In the genomic region with DNA sequence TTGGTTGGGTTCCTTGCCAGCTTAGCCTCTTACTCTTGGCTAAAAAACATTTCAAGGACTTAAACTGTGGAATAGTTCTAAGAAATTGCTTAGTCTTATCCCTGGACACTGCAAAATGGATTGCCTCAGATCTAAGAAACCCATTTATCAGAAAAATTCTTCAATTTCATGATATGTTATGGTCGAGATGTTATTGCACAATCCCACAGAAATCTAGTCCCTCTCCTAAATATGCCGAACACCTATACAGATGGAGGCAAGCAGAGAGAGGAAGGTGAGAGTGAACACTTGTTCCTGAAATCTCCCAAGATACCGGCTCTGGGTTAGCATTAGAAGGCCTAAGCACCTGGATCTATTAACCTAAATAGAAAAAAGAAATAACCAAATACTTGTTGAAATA, we compare ENCODE assay signal across 15 cellular contexts.
DNase-seq lines count a peak whose midpoint lies in the region; ATAC-seq, FAIRE-seq and TF ChIP-seq lines count a peak whose summit lies in the region.
"Had no signal": no experiment of that assay in that cellular context is flagged by ENCODE, and none has a peak within 500 bp of the region (broad histone marks: within the 10 kb centered on the region; RNA-seq: fewer than 3 reads in every experiment).

No MANE protein-coding gene starts in this region.

- H3K79me2 ChIP-seq in parathyroid adenoma, result no peaks in the 10 kb centered on the region

- peak; percentile 72 for FAIRE-seq in A549 (lab: Jason Lieb, UNC)
- FAIRE-seq: A204.1 had no signal

- H3K4me1 ChIP-seq in A549 (peaks cover 64% of the 10 kb centered on the region), RWPE2 (ENCODE audit: insufficient read depth, poor library complexity, severe bottlenecking) (peaks cover 39% of the 10 kb centered on the region), parathyroid adenoma (peaks cover 60% of the 10 kb centered on the region), mucosa of descending colon (ENCODE audit: low read depth) (peaks cover 5% of the 10 kb centered on the region)

- H3K36me3 ChIP-seq in RWPE2 (ENCODE audit: low read depth), result no peaks in the 10 kb centered on the region
- no peaks in the 10 kb centered on the region for H3K36me3 ChIP-seq in parathyroid adenoma (ENCODE audit: control insufficient read depth, insufficient read depth, low read length)
- no peaks in the 10 kb centered on the region for H3K36me3 ChIP-seq in mucosa of descending colon (ENCODE audit: low read depth)

- no peak overlapping the region for H3K4me3 ChIP-seq in A549
- no peak overlapping the region for H3K4me3 ChIP-seq in RWPE2 (ENCODE audit: severe bottlenecking)
- no peak overlapping the region for H3K4me3 ChIP-seq in dorsolateral prefrontal cortex
- H3K4me3 ChIP-seq in parathyroid adenoma (ENCODE audit: low read depth, low read length), result peak overlapping the region; percentile 28
- no peak overlapping the region for H3K4me3 ChIP-seq in mucosa of descending colon

- H3K9me3 ChIP-seq in A549, result no peaks in the 10 kb centered on the region
- no peaks in the 10 kb centered on the region for H3K9me3 ChIP-seq in RWPE2 (ENCODE audit: severe bottlenecking)
- no peaks in the 10 kb centered on the region for H3K9me3 ChIP-seq in parathyroid adenoma (ENCODE audit: control insufficient read depth, low read length)
- no peaks in the 10 kb centered on the region for H3K9me3 ChIP-seq in mucosa of descending colon

- ATAC-seq in A549 (no peak), RWPE2 (ENCODE audit: low read depth) (no peak), mucosa of descending colon (no peak), left colon (no peak)
- ATAC-seq: activated naive CD8-positive, alpha-beta T cell treated with anti-CD3 and anti-CD28 coated beads, Interleukin-2, amount 50 U/mL, for 24 hours; activated T-helper 17 cell treated with anti-CD3 and anti-CD28 coated beads, Interleukin-2, amount 50 U/mL, for 72 hours; left lobe of liver; stimulated activated effector memory CD8-positive, alpha-beta T cell treated with anti-CD3 and anti-CD28 coated beads, Interleukin-12 subunit alpha, Interleukin-12 subunit beta, amount 100 ng/mL, for 72 hours had no signal

- intact Hi-C loops in dorsolateral prefrontal cortex (cut with DNase I), result no loop called here
- intact Hi-C loops in mucosa of descending colon (cut with DNase I, micrococcal nuclease), result no loop called here
- intact Hi-C loops in left colon (cut with DNase I, micrococcal nuclease), result no loop called here

- no peak for TF ChIP-seq RAD21 in A549 (conservative IDR thresholded peaks at IDR 0.05 in 1 of 2, IDR thresholded peaks at IDR 0.05 in 1 of 2)

- H3K4me2 ChIP-seq in A549, result peak overlapping the region; percentile 75
- peak overlapping the region; percentile 19 for H3K4me2 ChIP-seq in parathyroid adenoma (ENCODE audit: low read length)

- DNase-seq in A549 (ENCODE audit: low read depth in 1 of 2, low spot score in 1 of 2), result no peak
- no peak for DNase-seq in RWPE2 (ENCODE audit: low spot score)
- no peak for DNase-seq in dorsolateral prefrontal cortex
- DNase-seq in dedifferentiated amniotic fluid mesenchymal stem cell (ENCODE audit: extremely low spot score), result no peak
- DNase-seq in AG08395 (ENCODE audit: low spot score), result no peak
- no peak for DNase-seq in mucosa of descending colon
- DNase-seq in left colon, result no peak
- DNase-seq: activated naive CD8-positive, alpha-beta T cell treated with anti-CD3 and anti-CD28 coated beads, Interleukin-2, amount 50 U/mL, for 24 hours; CD4-positive, alpha-beta T cell; posterior cingulate gyrus had no signal

- H2AFZ ChIP-seq in parathyroid adenoma, result peak overlapping the region; percentile 43

- TF ChIP-seq EP300 in A549 (IDR thresholded peaks at IDR 0.05), result no peak

- no peak for TF ChIP-seq POLR2A in A549 (IDR thresholded peaks at IDR 0.05; ENCODE audit: low read length)

- 67% methylated on average over 3 of the region's 3 CpGs for WGBS in A549 (ENCODE audit: missing lambda C conversion rate)

- no peak overlapping the region for H3K9ac ChIP-seq in parathyroid adenoma

- peak overlapping the region; percentile 61 to 82 for H3K27ac ChIP-seq in A549
- peak overlapping the region; percentile 71 for H3K27ac ChIP-seq in RWPE2 (ENCODE audit: poor library complexity, severe bottlenecking)
- peak overlapping the region in 36 of 59 donors; percentile 1 to 79 (median 38) for H3K27ac ChIP-seq in dorsolateral prefrontal cortex
- peak overlapping the region; percentile 92 for H3K27ac ChIP-seq in parathyroid adenoma

- H3K27me3 ChIP-seq in RWPE2 (ENCODE audit: insufficient read depth, poor library complexity, severe bottlenecking) (no peaks in the 10 kb centered on the region), dorsolateral prefrontal cortex (no peaks in the 10 kb centered on the region), parathyroid adenoma (ENCODE audit: control insufficient read depth, insufficient read depth, low read length) (no peaks in the 10 kb centered on the region)

- CTCF ChIA-PET in A549 (lab: Yijun Ruan, JAX), result interaction anchor here (0.9 to 2.9 kb wide), 5 partner anchors 11 to 314 kb away, joined by 3 to 10 read pairs (median 3); no protein-coding TSS in a partner anchor

- TF ChIP-seq CTCF in A549 (IDR thresholded peaks at IDR 0.05) (no peak), RWPE2 (IDR thresholded peaks at IDR 0.05; ENCODE audit: poor library complexity, severe bottlenecking) (no peak), dorsolateral prefrontal cortex (IDR thresholded peaks at IDR 0.05 in 54 of 56, conservative IDR thresholded peaks at IDR 0.05 in 2 of 56; ENCODE audit: low read depth in 1 of 56, partially characterized antibody in 56 of 56) (no peak), parathyroid adenoma (IDR thresholded peaks at IDR 0.05) (no peak), mucosa of descending colon (IDR thresholded peaks at IDR 0.05) (no peak)

- POLR2A ChIA-PET in A549 (lab: Yijun Ruan, JAX), result interaction anchor here (0.5 to 2.8 kb wide), 4 partner anchors 25 to 559 kb away, joined by 3 to 7 read pairs (median 4); a partner anchor contains a TSS

TF ChIP-seq in A549, 52 proteins besides CTCF, POLR2A, EP300 and RAD21:
- TF ChIP-seq CEBPB (IDR thresholded peaks at IDR 0.05), result peak; percentile 69 to 86; a peak in 3 of 4 replicates
- TF ChIP-seq ZFP36 (IDR thresholded peaks at IDR 0.05; ENCODE audit: borderline replicate concordance, partially characterized antibody), result no peak
TF ChIP-seq in A549: peak in this region for 1.

Comparison
In these comparisons a context has a peak if more than half of its experiments do, and no peak if none do; other contexts are left out.
1. H3K27ac ChIP-seq: peak in every context shown above with its lines; median percentile 92 in parathyroid adenoma; 72 in A549; 71 in RWPE2; 38 in dorsolateral prefrontal cortex.